In the genomic region with DNA sequence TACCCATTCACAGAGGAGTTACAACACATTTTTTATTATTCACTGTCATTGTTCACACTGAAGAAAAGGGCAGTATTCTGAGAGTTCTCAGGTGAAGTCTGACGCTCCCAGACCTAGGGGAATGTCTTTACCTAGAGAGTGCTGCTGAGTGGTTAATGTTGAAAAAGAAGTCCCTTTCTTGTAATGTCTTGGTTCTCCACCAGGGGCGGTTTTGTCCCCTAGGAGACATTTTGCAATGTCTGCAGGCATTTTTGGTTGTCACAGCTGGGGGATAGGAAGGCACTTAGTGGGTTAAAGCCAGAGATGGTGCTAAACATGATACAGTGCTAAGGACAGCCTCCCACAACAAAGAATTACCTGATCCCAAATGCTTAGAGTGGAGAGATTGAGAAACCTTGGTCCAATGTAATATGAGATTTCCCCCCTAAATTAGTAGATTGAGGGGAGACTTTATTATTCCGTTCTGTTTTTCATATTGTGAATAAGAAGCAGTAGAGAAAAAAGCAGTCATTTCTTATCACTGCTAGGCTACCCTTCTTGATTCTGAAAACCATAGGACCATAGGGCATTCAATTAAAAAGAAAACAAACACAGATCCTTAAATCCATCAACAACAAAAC, we compare ENCODE assay signal across 10 cellular contexts. TPM values are rescaled to one million over a fixed set of nuclear protein-coding genes. Genes with fewer than 3 reads are reported as not detected.
A peak's percentile ranks its signal among the peaks of the same experiment; 100 is the strongest.
DNase-seq lines count a peak whose midpoint lies in the region; TF ChIP-seq lines count a peak whose summit lies in the region.
"Had no signal": no experiment of that assay in that cellular context is flagged by ENCODE, and none has a peak within 500 bp of the region (broad histone marks: within the 10 kb centered on the region; RNA-seq: fewer than 3 reads in every experiment).

No MANE protein-coding gene starts in this region.

- no TSS peak for BruUV-seq in MCF 10A (replicated peaks; lab: Mats Ljungman, UMichigan)

- intact Hi-C loops in MCF 10A (cut with micrococcal nuclease), result no loop called here

- no peaks in the 10 kb centered on the region for H3K27me3 Mint-ChIP-seq in MCF 10A (ENCODE audit: insufficient read depth, unreplicated experiment)
- H3K27me3 Mint-ChIP-seq in neural crest cell (ENCODE audit: low read depth), result no peaks in the 10 kb centered on the region
- H3K27me3 Mint-ChIP-seq: memory B cell had no signal

- DNase-seq in NCI-H82 (lab: John Stamatoyannopoulos, UW) (peak; percentile 69), NCI-H82 treated with DMSO at 0.1 percent for 48 hours (lab: John Stamatoyannopoulos, UW; ENCODE audit: unreplicated experiment) (no peak), LoVo (ENCODE audit: low spot score) (peak; percentile 25), MCF 10A (ENCODE audit: unreplicated experiment) (peak; percentile 41), neural crest cell (ENCODE audit: low read depth, low spot score) (peak; percentile 35), retina (no peak), AG20443 (ENCODE audit: low spot score) (no peak), GF-D8 (lab: John Stamatoyannopoulos, UW) (no peak)

- no peaks in the 10 kb centered on the region for H3K9me3 Mint-ChIP-seq in MCF 10A (ENCODE audit: unreplicated experiment)
- H3K9me3 Mint-ChIP-seq in neural crest cell, result peaks cover 2% of the 10 kb centered on the region

- H3K4me1 Mint-ChIP-seq in MCF 10A (ENCODE audit: insufficient read depth, unreplicated experiment) (peaks cover 13% of the 10 kb centered on the region), neural crest cell (peaks cover 9% of the 10 kb centered on the region)

- POLR2A ChIA-PET in MCF 10A (lab: Yijun Ruan, JAX), result interaction anchor here (1.6 kb wide), 1 partner anchor 12 kb away, joined by 3 read pairs; no protein-coding TSS in a partner anchor

- TF ChIP-seq CTCF in MCF 10A (IDR thresholded peaks at IDR 0.05; ENCODE audit: unreplicated experiment) (peak; percentile 38), neural crest cell (conservative IDR thresholded peaks at IDR 0.05) (peak; percentile 67)

- H3K4me3 Mint-ChIP-seq in MCF 10A (ENCODE audit: unreplicated experiment) (no peak overlapping the region), neural crest cell (no peak overlapping the region)
- H3K4me3 Mint-ChIP-seq: memory B cell; T-helper 1 cell treated with Interleukin-12 subunit alpha and Interleukin-12 subunit beta and Interleukin-4 antibody, amounts not matched to agents 30 μg/mL and 1 μg/mL, for 36 hours had no signal

- H3K27ac Mint-ChIP-seq in MCF 10A (ENCODE audit: low read depth, unreplicated experiment), result no peak overlapping the region
- H3K27ac Mint-ChIP-seq in neural crest cell (ENCODE audit: unreplicated experiment), result no peak overlapping the region
- H3K27ac Mint-ChIP-seq: memory B cell; T-helper 1 cell treated with Interleukin-12 subunit alpha and Interleukin-12 subunit beta and Interleukin-4 antibody, amounts not matched to agents 30 μg/mL and 1 μg/mL, for 36 hours had no signal

- no peaks in the 10 kb centered on the region for H3K36me3 Mint-ChIP-seq in MCF 10A (ENCODE audit: insufficient read depth, unreplicated experiment)
- H3K36me3 Mint-ChIP-seq in neural crest cell (ENCODE audit: low read depth), result peaks cover 17% of the 10 kb centered on the region

- CTCF ChIA-PET in MCF 10A (lab: Yijun Ruan, JAX), result interaction anchor here (0.6 to 2.2 kb wide), 2 partner anchors 9 to 12 kb away, joined by 4 to 8 read pairs; no protein-coding TSS in a partner anchor

RNA-seq across cellular contexts. Expression of a gene that starts 13.1 kb away (rescaled TPM):
- 7.1 and 11.1 TPM in 2 replicates for total RNA-seq in MCF 10A (2022)
- 9.3 and 9.8 TPM in 2 replicates for total RNA-seq in neural crest cell

Comparison
In these comparisons a context has a peak if more than half of its experiments do, and no peak if none do; other contexts are left out.
1. DNase-seq: peak in NCI-H82 (single experiment), LoVo (single experiment), MCF 10A (single experiment) and neural crest cell (single experiment); none in NCI-H82 treated with DMSO at 0.1 percent for 48 hours (single experiment), retina (single experiment), AG20443 (single experiment) and GF-D8 (single experiment).